9 cellular contexts compared by ENCODE assay signal in genomic region chrX:38754102-38754790, GRCh38. TPM values are rescaled to one million over a fixed set of nuclear protein-coding genes. Genes with fewer than 3 reads are reported as not detected.
DNase-seq lines count a peak whose midpoint lies in the region; ATAC-seq and TF ChIP-seq lines count a peak whose summit lies in the region.
"Had no signal": no experiment of that assay in that cellular context is flagged by ENCODE, and none has a peak within 500 bp of the region (broad histone marks: within the 10 kb centered on the region; RNA-seq: fewer than 3 reads in every experiment).

No MANE protein-coding gene starts in this region.

- no peak overlapping the region for H2AFZ ChIP-seq in GM23338

- H3K9me3 ChIP-seq in CD8-positive, alpha-beta T cell (ENCODE audit: low read length), result no peaks in the 10 kb centered on the region
- H3K9me3 ChIP-seq in gastrocnemius medialis, result no peaks in the 10 kb centered on the region

- H3K4me1 Mint-ChIP-seq in CD8-positive, alpha-beta T cell (ENCODE audit: low read depth), result no peaks in the 10 kb centered on the region
- peaks cover 17% of the 10 kb centered on the region for H3K4me1 Mint-ChIP-seq in GM23338

- no peak overlapping the region for H3K4me3 Mint-ChIP-seq in CD8-positive, alpha-beta T cell
- no peak overlapping the region for H3K4me3 Mint-ChIP-seq in GM23338

- H3K27ac ChIP-seq in CD8-positive, alpha-beta T cell (ENCODE audit: low read depth, low read length), result no peak overlapping the region
- no peak overlapping the region for H3K27ac ChIP-seq in GM23338 (ENCODE audit: low read depth)
- no peak overlapping the region for H3K27ac ChIP-seq in gastrocnemius medialis

- H4K20me1 ChIP-seq in GM23338 (replicated peaks; ENCODE audit: insufficient read depth), result no peaks in the 10 kb centered on the region

- TF ChIP-seq CTCF in CD8-positive, alpha-beta T cell (IDR thresholded peaks at IDR 0.05), result peak; percentile 61
- peak; percentile 61 to 69 for TF ChIP-seq CTCF in GM23338 (conservative IDR thresholded peaks at IDR 0.05; ENCODE audit: low read depth in 2 of 2)
- peak; percentile 40 to 66 (median 53) for TF ChIP-seq CTCF in gastrocnemius medialis (IDR thresholded peaks at IDR 0.05 in 4 of 5, conservative IDR thresholded peaks at IDR 0.05 in 1 of 5)

- DNase-seq in CD8-positive, alpha-beta T cell, result peak in 4 of 7 experiments; percentile 4 to 22 (median 12)
- peak; percentile 53 for DNase-seq in GM23338 (ENCODE audit: low spot score)
- peak; percentile 30 for DNase-seq in NCI-H345 treated with DMSO at 0.1 percent for 48 hours (lab: John Stamatoyannopoulos, UW; ENCODE audit: unreplicated experiment)
- peak; percentile 14 for DNase-seq in activated T-cell treated with anti-CD3 and anti-CD28 coated beads for 4 hours
- DNase-seq in head of caudate nucleus, result peak in 29 of 42 donors; percentile 3 to 69 (median 26)
- DNase-seq in gastrocnemius medialis, result peak in 1 of 2 donors; percentile 12
- no peak for DNase-seq in ureter (ENCODE audit: low spot score)
- no peak for DNase-seq in posterior vena cava (ENCODE audit: low spot score)
- DNase-seq: right cardiac atrium had no signal

- H3K9me2 ChIP-seq in GM23338 (ENCODE audit: insufficient read depth), result no peaks in the 10 kb centered on the region

- no peaks in the 10 kb centered on the region for H3K4me1 ChIP-seq in CD8-positive, alpha-beta T cell (ENCODE audit: insufficient read depth, low read length)
- no peaks in the 10 kb centered on the region for H3K4me1 ChIP-seq in GM23338 (ENCODE audit: insufficient read depth)
- H3K4me1 ChIP-seq in gastrocnemius medialis, result no peaks in the 10 kb centered on the region

- CTCF ChIA-PET in CD8-positive, alpha-beta T cell (lab: Charles Lee), result interaction anchor here (0.6 to 2.4 kb wide), 8 partner anchors 9 to 408 kb away, joined by 3 to 18 read pairs (median 3); no protein-coding TSS in a partner anchor

- intact Hi-C loops in CD8-positive, alpha-beta T cell (cut with DNase I, micrococcal nuclease), result loop anchor here (1.0 to 2.0 kb wide), 4 partner anchors 231 to 488 kb away; no protein-coding TSS in a partner anchor
- intact Hi-C loops in head of caudate nucleus (cut with DNase I), result no loop called here
- intact Hi-C loops in gastrocnemius medialis (cut with DNase I; ENCODE audit: low total_unique reads), result loop anchor here (5.0 kb wide), 3 partner anchors 228 to 488 kb away; no protein-coding TSS in a partner anchor
- intact Hi-C loops in posterior vena cava (cut with DNase I), result no loop called here

- H3F3A ChIP-seq in GM23338 (replicated peaks; ENCODE audit: low read depth), result no peaks in the 10 kb centered on the region

- H3K4me3 ChIP-seq in CD8-positive, alpha-beta T cell (ENCODE audit: low read depth, low read length), result no peak overlapping the region
- H3K4me3 ChIP-seq in GM23338, result no peak overlapping the region
- no peak overlapping the region for H3K4me3 ChIP-seq in gastrocnemius medialis

- H3K36me3 ChIP-seq in CD8-positive, alpha-beta T cell (ENCODE audit: insufficient read depth, low read length), result no peaks in the 10 kb centered on the region
- H3K36me3 ChIP-seq in GM23338 (ENCODE audit: insufficient read depth), result no peaks in the 10 kb centered on the region
- no peaks in the 10 kb centered on the region for H3K36me3 ChIP-seq in gastrocnemius medialis

- no peak for TF ChIP-seq POLR2A in gastrocnemius medialis (IDR thresholded peaks at IDR 0.05)

- H3K36me3 Mint-ChIP-seq in CD8-positive, alpha-beta T cell, result no peaks in the 10 kb centered on the region
- H3K36me3 Mint-ChIP-seq in GM23338 (ENCODE audit: low read depth), result no peaks in the 10 kb centered on the region

- no peaks in the 10 kb centered on the region for H3K9me3 Mint-ChIP-seq in CD8-positive, alpha-beta T cell
- H3K9me3 Mint-ChIP-seq in GM23338, result no peaks in the 10 kb centered on the region

- POLR2A ChIA-PET in CD8-positive, alpha-beta T cell (lab: Charles Lee), result interaction anchor here (0.6 kb wide), 1 partner anchor 568 kb away, joined by 3 read pairs; no protein-coding TSS in a partner anchor

- no peaks in the 10 kb centered on the region for H3K27me3 Mint-ChIP-seq in CD8-positive, alpha-beta T cell (ENCODE audit: low read depth)
- H3K27me3 Mint-ChIP-seq in GM23338 (ENCODE audit: insufficient read depth, low read depth, poor library complexity), result peaks cover 1% of the 10 kb centered on the region

- H3K4me2 ChIP-seq in GM23338, result no peak overlapping the region

- no peaks in the 10 kb centered on the region for H3K27me3 ChIP-seq in CD8-positive, alpha-beta T cell (ENCODE audit: insufficient read depth, low read length)
- H3K27me3 ChIP-seq in GM23338 (ENCODE audit: insufficient read depth), result no peaks in the 10 kb centered on the region
- no peaks in the 10 kb centered on the region for H3K27me3 ChIP-seq in gastrocnemius medialis

- no peak for ATAC-seq in CD8-positive, alpha-beta T cell
- ATAC-seq in GM23338 (peak; percentile 45), gastrocnemius medialis (peak in 1 of 2 donors; percentile 64)

- no peaks in the 10 kb centered on the region for H3K79me2 ChIP-seq in GM23338 (replicated peaks; ENCODE audit: insufficient read depth)

- H3K27ac Mint-ChIP-seq in CD8-positive, alpha-beta T cell, result no peak overlapping the region
- H3K27ac Mint-ChIP-seq in GM23338, result no peak overlapping the region

- in situ Hi-C loops in gastrocnemius medialis (cut with MboI; ENCODE audit: low sequenced_read_pairs in 4 of 4), result loop anchor here (5.0 to 25.0 kb wide), 5 partner anchors 233 to 491 kb away; no protein-coding TSS in a partner anchor

TF ChIP-seq in GM23338, 12 proteins besides CTCF, POLR2A, EP300 and RAD21 (continues in another document):
- TF ChIP-seq EZH2phosphoT487 (IDR thresholded peaks at IDR 0.05; ENCODE audit: unreplicated experiment), result no peak
- no peak for TF ChIP-seq STAT1 (IDR thresholded peaks at IDR 0.05; ENCODE audit: unreplicated experiment)
- TF ChIP-seq EZH2 (IDR thresholded peaks at IDR 0.05; ENCODE audit: low read depth, unreplicated experiment), result no peak
- TF ChIP-seq ETS1 (IDR thresholded peaks at IDR 0.05), result no peak

RNA-seq across cellular contexts. Expression of gene MID1IP1, which starts 47.0 kb away (rescaled TPM):
- 10 to 100 TPM; 14.8 to 16.3 TPM for total RNA-seq in CD8-positive, alpha-beta T cell
- total RNA-seq in GM23338 (2014; rRNA removed; shearing (Covaris generic)), result 155 and 161 TPM in 2 replicates
- 26.1 and 28.5 TPM in 2 replicates for polyA plus RNA-seq in GM23338 (2016; fragmentation: Nextera tagmentation; extraction: Ambion mirVana)
- total RNA-seq in gastrocnemius medialis, result 100 to 1,000 TPM; 112 to 173 (median 117) TPM
- total RNA-seq in ureter, result 66.4 TPM
- 10 to 100 TPM; 36.7 to 41.7 TPM for total RNA-seq in posterior vena cava

Comparison
In these comparisons a context has a peak if more than half of its experiments do, and no peak if none do; other contexts are left out.
1. DNase-seq: peak in CD8-positive, alpha-beta T cell (4 of 7), GM23338 (single experiment), NCI-H345 treated with DMSO at 0.1 percent for 48 hours (single experiment), activated T-cell treated with anti-CD3 and anti-CD28 coated beads for 4 hours (single experiment) and head of caudate nucleus (29 of 42); none in ureter (single experiment) and posterior vena cava (single experiment).
2. intact Hi-C loops: an anchor here in CD8-positive, alpha-beta T cell (1.0 to 2.0 kb wide) and gastrocnemius medialis (5.0 kb wide); none called in head of caudate nucleus and posterior vena cava.
3. Peak in every context shown above with its lines, with median percentiles within 50 percentile points of each other: CTCF ChIP-seq.